In genomic region chr17:79978545-79978852, GRCh38 we compare ENCODE assay signal across 30 cellular contexts. TPM values are rescaled to one million over a fixed set of nuclear protein-coding genes. Genes with fewer than 3 reads are reported as not detected.
DNase-seq lines count a peak whose midpoint lies in the region; ATAC-seq and TF ChIP-seq lines count a peak whose summit lies in the region.
"Had no signal": no experiment of that assay in that cellular context is flagged by ENCODE, and none has a peak within 500 bp of the region (broad histone marks: within the 10 kb centered on the region; RNA-seq: fewer than 3 reads in every experiment).

No MANE protein-coding gene starts in this region.

- H3K27ac ChIP-seq in prostate gland (peak overlapping the region; percentile 66), SJCRH30 (no peak overlapping the region), mammary epithelial cell (ENCODE audit: insufficient read depth, low read depth, low read length) (no peak overlapping the region)
- H3K27ac ChIP-seq: cardiac muscle cell, esophagus muscularis mucosa, neural progenitor cell, Peyer's patch had no signal

- peaks cover 4% of the 10 kb centered on the region for H3K27me3 Mint-ChIP-seq in brain
- H3K27me3 Mint-ChIP-seq: activated naive CD8-positive, alpha-beta T cell had no signal

- no peak for TF ChIP-seq POLR2A in prostate gland (IDR thresholded peaks at IDR 0.05)

- no peak overlapping the region for H3K4me3 Mint-ChIP-seq in brain
- H3K4me3 Mint-ChIP-seq: activated naive CD8-positive, alpha-beta T cell; CD4-positive, alpha-beta memory T cell; endodermal cell; GM23338; HFFc6; immature natural killer cell; memory B cell; neural progenitor cell had no signal

- H4K20me1 ChIP-seq in mammary epithelial cell (ENCODE audit: insufficient read depth, low read length), result no peaks in the 10 kb centered on the region

- H3K36me3 ChIP-seq in prostate gland (no peaks in the 10 kb centered on the region), SJCRH30 (peaks cover 3% of the 10 kb centered on the region; the same call in 1 of the 2 replicates), mammary epithelial cell (ENCODE audit: insufficient read depth, low read length) (no peaks in the 10 kb centered on the region)
- H3K36me3 ChIP-seq: cardiac muscle cell, neural progenitor cell, Peyer's patch had no signal

- H3K36me3 Mint-ChIP-seq in brain, result peaks cover 23% of the 10 kb centered on the region
- H3K36me3 Mint-ChIP-seq: activated naive CD8-positive, alpha-beta T cell; CD4-positive, alpha-beta memory T cell; immature natural killer cell had no signal

- no peaks in the 10 kb centered on the region for H3K9me3 Mint-ChIP-seq in brain
- H3K9me3 Mint-ChIP-seq: CD4-positive, alpha-beta memory T cell; endodermal cell; GM23338; HFFc6; immature natural killer cell; memory B cell; neural progenitor cell had no signal

- WGBS in prostate gland, result 65% methylated on average over 11 of the region's 11 CpGs
- 95% methylated on average over 10 of the region's 11 CpGs for WGBS in mammary epithelial cell (ENCODE audit: low coverage, missing lambda C conversion rate)

- dilution Hi-C loops in mammary epithelial cell (cut with HindIII; ENCODE audit: low sequenced_read_pairs), result loop anchor here (5.0 to 25.0 kb wide), 6 partner anchors 41 to 216 kb away; no protein-coding TSS in a partner anchor

- ATAC-seq in Right ventricle myocardium superior (ENCODE audit: poor library complexity), result no peak
- no peak for ATAC-seq in HG03460 (IDR thresholded peaks at IDR 0.05; ENCODE audit: unreplicated experiment)
- ATAC-seq: GM23338, left colon had no signal

- no peak overlapping the region for H3K4me2 ChIP-seq in mammary epithelial cell (ENCODE audit: insufficient read depth, low read depth, low read length)
- H3K4me2 ChIP-seq: GM23338, neural progenitor cell had no signal

- H3K4me3 ChIP-seq in AG10803 (ENCODE audit: low read length), result no peak overlapping the region
- no peak overlapping the region for H3K4me3 ChIP-seq in foreskin fibroblast (ENCODE audit: low read depth in 1 of 2, low read length in 2 of 2)
- no peak overlapping the region for H3K4me3 ChIP-seq in prostate gland
- no peak overlapping the region for H3K4me3 ChIP-seq in SJCRH30
- H3K4me3 ChIP-seq in mammary epithelial cell (replicated peaks in 1 of 3; ENCODE audit: insufficient read depth in 1 of 3, low read depth in 2 of 3, low read length in 3 of 3), result no peak overlapping the region
- H3K4me3 ChIP-seq: cardiac muscle cell, esophagus muscularis mucosa, GM23338, neural progenitor cell, Peyer's patch had no signal

- H2AFZ ChIP-seq in mammary epithelial cell (ENCODE audit: low read depth, low read length), result no peak overlapping the region
- H2AFZ ChIP-seq: GM23338, neural progenitor cell had no signal

- TF ChIP-seq CTCF in AG10803 (conservative IDR thresholded peaks at IDR 0.05; ENCODE audit: low read length) (no peak), brain (conservative IDR thresholded peaks at IDR 0.05) (no peak), foreskin fibroblast (IDR thresholded peaks at IDR 0.05; ENCODE audit: low read depth, low read length) (no peak), prostate gland (IDR thresholded peaks at IDR 0.05) (no peak), mammary epithelial cell (conservative IDR thresholded peaks at IDR 0.05 in 1 of 2, IDR thresholded peaks at IDR 0.05 in 1 of 2; ENCODE audit: extremely low read depth in 1 of 2, insufficient read depth in 1 of 2, low read depth in 1 of 2, low read length in 2 of 2) (no peak)

- no peaks in the 10 kb centered on the region for H3K79me2 ChIP-seq in mammary epithelial cell (ENCODE audit: insufficient read depth, low read length)

- in situ Hi-C loops in mammary epithelial cell (cut with MboI; ENCODE audit: low sequenced_read_pairs in 2 of 2), result loop anchor here (25.0 kb wide), 1 partner anchor 166 kb away; no protein-coding TSS in a partner anchor

- intact Hi-C loops in prostate gland (cut with DNase I) (no loop called here), Right ventricle myocardium superior (cut with DNase I) (loop anchor here (10.0 kb wide), 1 partner anchor 134 kb away; no protein-coding TSS in a partner anchor), mammary epithelial cell (cut with micrococcal nuclease) (no loop called here)

- peak overlapping the region in 4 of 5 experiments; percentile 46 to 85 (median 70) for H3K27ac Mint-ChIP-seq in brain
- H3K27ac Mint-ChIP-seq: activated naive CD8-positive, alpha-beta T cell; CD4-positive, alpha-beta memory T cell; GM23338; HFFc6; immature natural killer cell; memory B cell; neural progenitor cell had no signal

- H3K9ac ChIP-seq in mammary epithelial cell (ENCODE audit: insufficient read depth, low read length), result no peak overlapping the region
- H3K9ac ChIP-seq: neural progenitor cell had no signal

- H3K27me3 ChIP-seq in prostate gland (replicated peaks; ENCODE audit: insufficient read depth) (no peaks in the 10 kb centered on the region), SJCRH30 (no peaks in the 10 kb centered on the region), mammary epithelial cell (ENCODE audit: insufficient read depth, low read length) (no peaks in the 10 kb centered on the region)
- H3K27me3 ChIP-seq: cardiac muscle cell, esophagus muscularis mucosa, neural progenitor cell, Peyer's patch had no signal

- peaks cover 93% of the 10 kb centered on the region for H3K4me1 Mint-ChIP-seq in brain
- H3K4me1 Mint-ChIP-seq: CD4-positive, alpha-beta memory T cell; immature natural killer cell had no signal

- CTCF ChIA-PET in mammary epithelial cell (lab: Charles Lee; ENCODE audit: low non-redundant PET), result no interaction called here

- peaks cover 12% of the 10 kb centered on the region for H3K4me1 ChIP-seq in prostate gland (replicated peaks)
- no peaks in the 10 kb centered on the region for H3K4me1 ChIP-seq in SJCRH30
- no peaks in the 10 kb centered on the region for H3K4me1 ChIP-seq in mammary epithelial cell (ENCODE audit: insufficient read depth, low read length)
- H3K4me1 ChIP-seq: esophagus muscularis mucosa, Peyer's patch had no signal

- no TSS peak for BruUV-seq in mammary epithelial cell (replicated peaks; lab: Mats Ljungman, UMichigan)

- H3K9me3 ChIP-seq in prostate gland (no peaks in the 10 kb centered on the region), SJCRH30 (replicated peaks) (no peaks in the 10 kb centered on the region), mammary epithelial cell (replicated peaks; ENCODE audit: insufficient read depth, low read length) (no peaks in the 10 kb centered on the region)
- H3K9me3 ChIP-seq: esophagus muscularis mucosa, Peyer's patch had no signal

- DNase-seq in AG10803 (ENCODE audit: low read depth) (peak; percentile 42), foreskin fibroblast (peak; percentile 58 to 63), prostate gland (ENCODE audit: low spot score) (no peak), SJCRH30 (no peak), Right ventricle myocardium superior (no peak), mammary epithelial cell (no peak)
- DNase-seq: activated CD4-positive, alpha-beta T cell treated with anti-CD3 and anti-CD28 coated beads for 48 hours; cortex of kidney; DND-41; HFFc6; immature natural killer cell; IMR-90; left colon; NCI-H1436 treated with DMSO at 0.1 percent for 48 hours; NCI-H2107; NCI-H748 treated with DMSO at 0.1 percent for 48 hours; SIG-M5; stimulated activated naive CD4-positive, alpha-beta T cell; T1000 had no signal

RNA-seq across cellular contexts. Expression of gene TBC1D16, which starts 57.2 kb away (rescaled TPM):
- polyA plus RNA-seq in brain (ENCODE audit: insufficient read depth, low read depth, low replicate concordance) (60.6 TPM), mammary epithelial cell (7.5 TPM)
- total RNA-seq in prostate gland (10 to 100 TPM; 29.1 to 41.9 TPM), Right ventricle myocardium superior (14.0 TPM), mammary epithelial cell (10 to 100 TPM; 20.7 to 28.3 TPM)
- total RNA-seq in SJCRH30 (2014; rRNA removed; shearing (Covaris generic)), result 60.6 and 61.6 TPM in 2 replicates
- 33.0 TPM for polyA minus RNA-seq in mammary epithelial cell

RNA-seq across cellular contexts. Expression of gene CCDC40, which starts 57.9 kb away (rescaled TPM):
- polyA plus RNA-seq in brain (ENCODE audit: insufficient read depth, low read depth, low replicate concordance), result 10.0 TPM
- total RNA-seq in prostate gland, result 10 to 100 TPM; 11.8 to 19.7 TPM
- 8.8 and 11.3 TPM in 2 replicates for total RNA-seq in SJCRH30 (2014; rRNA removed; shearing (Covaris generic))
- 4.5 TPM for total RNA-seq in Right ventricle myocardium superior
- 1 to 10 TPM; 2.7 to 3.0 TPM for total RNA-seq in mammary epithelial cell
- 0.82 TPM for polyA plus RNA-seq in mammary epithelial cell
- polyA minus RNA-seq in mammary epithelial cell, result not detected
- polyA plus RNA-seq: CD4-positive, alpha-beta memory T cell; immature natural killer cell had no signal

Comparison
In these comparisons a context has a peak if more than half of its experiments do, and no peak if none do; other contexts are left out.
1. DNase-seq: peak in AG10803 (single experiment) and foreskin fibroblast (2 of 2); none in prostate gland (single experiment), SJCRH30 (0 of 2), Right ventricle myocardium superior (single experiment) and mammary epithelial cell (single experiment).
2. H3K27ac ChIP-seq: peak in prostate gland (2 of 2); none in SJCRH30 (single experiment) and mammary epithelial cell (single experiment).